1 cellular context compared by ENCODE assay signal in genomic region chr15:92733090-92733933, GRCh38.
TF ChIP-seq lines count a peak whose summit lies in the region.

No MANE protein-coding gene starts in this region.

TF ChIP-seq in GM23338, 12 proteins besides CTCF, POLR2A, EP300 and RAD21 (continued from another document):
- no peak for TF ChIP-seq ETS1 (IDR thresholded peaks at IDR 0.05)
- no peak for TF ChIP-seq CREB1 (CRISPR knock-in tag; IDR thresholded peaks at IDR 0.05; ENCODE audit: low read depth)
- TF ChIP-seq NANOG (IDR thresholded peaks at IDR 0.05; ENCODE audit: borderline replicate concordance) = no peak
TF ChIP-seq in GM23338: peak in this region for 0.
